In genomic region chr15:40439461-40440299, GRCh38 we compare ENCODE assay signal across 8 cellular contexts. TPM values are rescaled to one million over a fixed set of nuclear protein-coding genes. Genes with fewer than 3 reads are reported as not detected.
DNase-seq lines count a peak whose midpoint lies in the region; ATAC-seq and TF ChIP-seq lines count a peak whose summit lies in the region.

No MANE protein-coding gene starts in this region.

- no peak for TF ChIP-seq CTCF in A673 (conservative IDR thresholded peaks at IDR 0.05; ENCODE audit: low read depth, low read length)
- TF ChIP-seq CTCF in GM06990 (IDR thresholded peaks at IDR 0.05; ENCODE audit: insufficient read depth, low read length, poor library complexity, severe bottlenecking), result no peak

- no peaks in the 10 kb centered on the region for H3K9me3 ChIP-seq in A673 (ENCODE audit: low read depth, low read length, poor library complexity, severe bottlenecking)

- no TSS peak for BruUV-seq in A673 (replicated peaks; lab: Mats Ljungman, UMichigan)

- CTCF ChIA-PET in A673 (lab: Charles Lee), result interaction anchor here (1.0 kb wide), 1 partner anchor 62 kb away, joined by 3 read pairs; no protein-coding TSS in a partner anchor

- peak overlapping the region; percentile 100 for H3K4me3 Mint-ChIP-seq in stimulated activated effector memory CD8-positive, alpha-beta T cell treated with anti-CD3 and anti-CD28 coated beads, Interleukin-12 subunit alpha, Interleukin-12 subunit beta, amount 100 ng/mL, for 72 hours

- peak; percentile 46 for DNase-seq in A673 (ENCODE audit: low spot score)
- DNase-seq in GM06990 (ENCODE audit: extremely low read depth, insufficient read length), result no peak
- peak; percentile 55 for DNase-seq in RPMI8226
- DNase-seq in central memory CD4-positive, alpha-beta T cell, result peak; percentile 20
- peak; percentile 49 for DNase-seq in kidney tubule cell (ENCODE audit: low spot score)
- peak in 1 of 2 donors; percentile 72 for DNase-seq in stimulated activated effector memory CD8-positive, alpha-beta T cell treated with anti-CD3 and anti-CD28 coated beads, Interleukin-12 subunit alpha, Interleukin-12 subunit beta, amount 100 ng/mL, for 72 hours (ENCODE audit: low spot score in 2 of 2)

- H3K36me3 ChIP-seq in A673 (ENCODE audit: insufficient read depth, low read length, poor library complexity, severe bottlenecking), result no peaks in the 10 kb centered on the region
- no peaks in the 10 kb centered on the region for H3K36me3 ChIP-seq in GM06990 (ENCODE audit: control insufficient read depth, insufficient read depth, low read length)

- H3K4me3 ChIP-seq in A673 (ENCODE audit: low read depth, low read length, poor library complexity, severe bottlenecking) (peak overlapping the region; percentile 89), GM06990 (replicated peaks; ENCODE audit: low read depth, low read length) (peak overlapping the region; percentile 78)

- peak; percentile 17 for ATAC-seq in stimulated activated effector memory CD8-positive, alpha-beta T cell treated with anti-CD3 and anti-CD28 coated beads, Interleukin-12 subunit alpha, Interleukin-12 subunit beta, amount 100 ng/mL, for 72 hours
- ATAC-seq in HG03457 (IDR thresholded peaks at IDR 0.05; ENCODE audit: unreplicated experiment), result no peak
- ATAC-seq in GM19324 (IDR thresholded peaks at IDR 0.05; ENCODE audit: low FRiP score, unreplicated experiment), result no peak

- peak overlapping the region; percentile 38 for H3K27ac ChIP-seq in A673 (ENCODE audit: low read depth, low read length, poor library complexity, severe bottlenecking)

- no peaks in the 10 kb centered on the region for H3K9me3 Mint-ChIP-seq in stimulated activated effector memory CD8-positive, alpha-beta T cell treated with anti-CD3 and anti-CD28 coated beads, Interleukin-12 subunit alpha, Interleukin-12 subunit beta, amount 100 ng/mL, for 72 hours

- H3K4me1 ChIP-seq in A673 (ENCODE audit: insufficient read depth, low read length, poor library complexity, severe bottlenecking), result peaks cover 32% of the 10 kb centered on the region

- H3K4me1 Mint-ChIP-seq in stimulated activated effector memory CD8-positive, alpha-beta T cell treated with anti-CD3 and anti-CD28 coated beads, Interleukin-12 subunit alpha, Interleukin-12 subunit beta, amount 100 ng/mL, for 72 hours, result peaks cover 77% of the 10 kb centered on the region

- no peaks in the 10 kb centered on the region for H3K27me3 ChIP-seq in A673 (replicated peaks; ENCODE audit: insufficient read depth, low read depth, low read length, poor library complexity)
- H3K27me3 ChIP-seq in GM06990 (replicated peaks; ENCODE audit: control insufficient read depth, insufficient read depth, low read length), result peaks cover 6% of the 10 kb centered on the region

- peaks cover 7% of the 10 kb centered on the region for H3K36me3 Mint-ChIP-seq in stimulated activated effector memory CD8-positive, alpha-beta T cell treated with anti-CD3 and anti-CD28 coated beads, Interleukin-12 subunit alpha, Interleukin-12 subunit beta, amount 100 ng/mL, for 72 hours

- POLR2A ChIA-PET in A673 (lab: Charles Lee; ENCODE audit: low non-redundant PET), result no interaction called here

- H3K27ac Mint-ChIP-seq in stimulated activated effector memory CD8-positive, alpha-beta T cell treated with anti-CD3 and anti-CD28 coated beads, Interleukin-12 subunit alpha, Interleukin-12 subunit beta, amount 100 ng/mL, for 72 hours, result peak overlapping the region; percentile 97

- intact Hi-C loops in A673 (cut with micrococcal nuclease; ENCODE audit: unreplicated experiment), result no loop called here

RNA-seq across cellular contexts. Expression of gene BAHD1, which starts 1.1 kb away (rescaled TPM):
- 32.7 and 33.5 TPM in 2 replicates for total RNA-seq in A673 (2021)

RNA-seq across cellular contexts. Expression of gene CHST14, which starts 31.1 kb away (rescaled TPM):
- 14.3 and 17.6 TPM in 2 replicates for total RNA-seq in A673 (2021)

RNA-seq across cellular contexts. Expression of gene IVD, which starts 34.1 kb away (rescaled TPM):
- total RNA-seq in A673 (2021), result 51.8 and 62.0 TPM in 2 replicates

RNA-seq across cellular contexts. Expression of gene KNSTRN, which starts 57.2 kb away (rescaled TPM):
- total RNA-seq in A673 (2021), result 115 and 121 TPM in 2 replicates
